Comparison of ENCODE assay signal across 9 cellular contexts in the genomic region with DNA sequence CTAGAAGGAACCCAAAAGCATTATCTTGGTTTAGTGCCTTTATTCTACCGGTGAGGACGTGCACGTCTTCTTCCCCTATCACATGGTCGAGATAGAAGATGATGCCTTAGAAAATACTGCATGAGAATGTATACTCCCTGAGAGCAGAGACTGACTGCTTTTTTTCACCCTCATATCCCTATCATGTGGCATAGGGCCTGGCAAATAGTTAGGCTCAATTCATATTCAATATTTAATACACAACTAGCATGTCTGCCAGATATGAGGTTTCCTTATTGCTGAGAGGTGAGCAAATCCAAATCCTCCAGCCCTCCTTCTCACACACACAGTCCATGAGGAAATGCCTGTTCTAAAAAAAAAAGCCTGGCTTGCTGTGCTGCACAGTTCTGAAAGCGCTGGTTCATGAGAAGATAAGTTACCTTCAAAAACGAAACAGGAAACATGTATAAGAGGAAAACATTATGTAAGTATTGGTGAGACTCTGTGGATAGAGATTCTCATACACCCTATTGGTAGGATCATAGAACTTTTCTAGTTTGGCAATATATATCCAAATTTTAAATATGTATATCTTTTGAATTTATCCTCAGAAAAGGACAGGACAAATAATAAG. TPM values are rescaled to one million over a fixed set of nuclear protein-coding genes. Genes with fewer than 3 reads are reported as not detected.
DNase-seq lines count a peak whose midpoint lies in the region; ATAC-seq and TF ChIP-seq lines count a peak whose summit lies in the region.
"Had no signal": no experiment of that assay in that cellular context is flagged by ENCODE, and none has a peak within 500 bp of the region (broad histone marks: within the 10 kb centered on the region; RNA-seq: fewer than 3 reads in every experiment).

No MANE protein-coding gene starts in this region.

- H3K27me3 Mint-ChIP-seq in activated T-cell treated with anti-CD3 and anti-CD28 coated beads, Interleukin-2, amount 50 U/mL, for 24 hours = no peaks in the 10 kb centered on the region

- H3K27ac Mint-ChIP-seq in activated T-cell treated with anti-CD3 and anti-CD28 coated beads, Interleukin-2, amount 50 U/mL, for 24 hours = peak overlapping the region; percentile 56

- no peaks in the 10 kb centered on the region for H3K9me3 ChIP-seq in KOPT-K1 (ENCODE audit: insufficient read depth, low read length, poor library complexity, severe bottlenecking)
- no peaks in the 10 kb centered on the region for H3K9me3 ChIP-seq in body of pancreas
- no peaks in the 10 kb centered on the region for H3K9me3 ChIP-seq in stomach

- H3K27me3 ChIP-seq in body of pancreas (no peaks in the 10 kb centered on the region), stomach (no peaks in the 10 kb centered on the region)

- TF ChIP-seq CTCF in body of pancreas (IDR thresholded peaks at IDR 0.05) (peak in 4 of 7 experiments; percentile 3 to 29 (median 20)), stomach (IDR thresholded peaks at IDR 0.05) (no peak)

- no peaks in the 10 kb centered on the region for H3K4me1 ChIP-seq in body of pancreas
- peaks cover 0 to 20% (median 6%) of the 10 kb centered on the region in 4 donors for H3K4me1 ChIP-seq in stomach

- intact Hi-C loops in body of pancreas (cut with DNase I) = no loop called here
- intact Hi-C loops in stomach (cut with DNase I; ENCODE audit: low total_unique reads) = loop anchor here (10.0 kb wide), 1 partner anchor 183 kb away; the partner anchor contains the start of gene XXYLT1

- ATAC-seq in body of pancreas (peak; percentile 90), esophagus mucosa (no peak)

- no peak for DNase-seq in activated T-cell treated with anti-CD3 and anti-CD28 coated beads, Interleukin-2, amount 50 U/mL, for 24 hours
- DNase-seq in activated T-cell treated with anti-CD3 and anti-CD28 coated beads for 4 hours (no peak), body of pancreas (peak in 2 of 4 donors; percentile 12 to 19), stomach (no peak), D341Med (ENCODE audit: low spot score) (no peak), NCI-H82 (lab: John Stamatoyannopoulos, UW) (no peak)
- DNase-seq: retina had no signal

- no peaks in the 10 kb centered on the region for H3K36me3 Mint-ChIP-seq in activated T-cell treated with anti-CD3 and anti-CD28 coated beads, Interleukin-2, amount 50 U/mL, for 24 hours (ENCODE audit: low read depth)

- TF ChIP-seq EP300 in stomach (IDR thresholded peaks at IDR 0.05) = no peak

- H3K4me1 Mint-ChIP-seq in activated T-cell treated with anti-CD3 and anti-CD28 coated beads, Interleukin-2, amount 50 U/mL, for 24 hours (ENCODE audit: low read depth) = peaks cover 25% of the 10 kb centered on the region

- TF ChIP-seq POLR2A in body of pancreas (IDR thresholded peaks at IDR 0.05) (no peak), stomach (IDR thresholded peaks at IDR 0.05) (no peak)

- WGBS in body of pancreas, 2 donors = 49 to 60% methylated on average over 6 of the region's 6 CpGs
- 25 to 45% (median 33%) methylated on average over 6 of the region's 6 CpGs for WGBS in stomach, 5 donors

- H3K27ac ChIP-seq in KOPT-K1 (ENCODE audit: low read depth, low read length, poor library complexity, severe bottlenecking) = peak overlapping the region; percentile 62
- H3K27ac ChIP-seq in body of pancreas = peak overlapping the region in 3 of 4 donors; percentile 34 to 60 (median 49)
- H3K27ac ChIP-seq in stomach = peak overlapping the region; percentile 31 to 75 (median 54)

- H3K36me3 ChIP-seq in KOPT-K1 (ENCODE audit: insufficient read depth, low read length) (no peaks in the 10 kb centered on the region), body of pancreas (replicated peaks in 1 of 2; ENCODE audit: insufficient read depth in 1 of 2, low read depth in 2 of 2) (no peaks in the 10 kb centered on the region), stomach (no peaks in the 10 kb centered on the region)

- H3K9me3 Mint-ChIP-seq in activated T-cell treated with anti-CD3 and anti-CD28 coated beads, Interleukin-2, amount 50 U/mL, for 24 hours = no peaks in the 10 kb centered on the region

- H3K4me3 ChIP-seq in body of pancreas = no peak overlapping the region
- H3K4me3 ChIP-seq in stomach = no peak overlapping the region

- H3K4me3 Mint-ChIP-seq in activated T-cell treated with anti-CD3 and anti-CD28 coated beads, Interleukin-2, amount 50 U/mL, for 24 hours = peak overlapping the region; percentile 28

RNA-seq across cellular contexts. Expression of gene ACAP2, which starts 15.5 kb away (rescaled TPM):
- total RNA-seq in body of pancreas (10 to 100 TPM; 25.1 to 25.9 TPM), stomach (100 to 1,000 TPM in 3 of 5 donors, 10 to 100 TPM in 2; 33.9 to 159 (median 116) TPM), esophagus mucosa (43.4 TPM)
- 1 to 10 TPM; 4.6 to 7.9 (median 7.9) TPM for polyA plus RNA-seq in stomach

Comparison
In these comparisons a context has a peak if more than half of its experiments do, and no peak if none do; other contexts are left out.
1. CTCF ChIP-seq: peak in body of pancreas (4 of 7); none in stomach (0 of 7).
2. Peak in every context shown above with its lines, with median percentiles within 50 percentile points of each other: H3K27ac ChIP-seq.